ENCODE assay signal across 17 cellular contexts in genomic region chr1:5836776-5837440, GRCh38.
"Had no signal": no experiment of that assay in that cellular context is flagged by ENCODE, and none has a peak within 500 bp of the region (broad histone marks: within the 10 kb centered on the region; RNA-seq: fewer than 3 reads in every experiment).

No MANE protein-coding gene starts in this region.

- DNase-seq: activated CD4-positive, alpha-beta memory T cell treated with anti-CD3 and anti-CD28 coated beads for 36 hours; activated CD4-positive, alpha-beta T cell treated with anti-CD3 and anti-CD28 coated beads for 1 hour; activated CD8-positive, alpha-beta memory T cell treated with anti-CD3 and anti-CD28 coated beads, Interleukin-2, amount 10 ng/mL, durations not matched to agents 7 days and 5 days; activated T-cell treated with anti-CD3 and anti-CD28 coated beads, Interleukin-2, amount 50 U/mL, for 1 hour; adrenal gland; colonic mucosa; hippocampal formation; left ventricle myocardium superior; mesenchymal stem cell; natural killer cell; retina; stimulated activated CD4-positive, alpha-beta T cell treated with anti-CD3 and anti-CD28 coated beads, Interleukin-2, amount 100 ng/mL, for 48 hours; T1000; thyroid gland had no signal

- H3K4me3 ChIP-seq: adrenal gland, colonic mucosa, esophagus muscularis mucosa, thyroid gland had no signal

- H3K9me3 ChIP-seq: adrenal gland, colonic mucosa, esophagus muscularis mucosa, thyroid gland had no signal

- H3K27me3 Mint-ChIP-seq: activated CD8-positive, alpha-beta memory T cell treated with anti-CD3 and anti-CD28 coated beads, Interleukin-2, amount 10 ng/mL, durations not matched to agents 7 days and 5 days; stimulated activated memory B cell treated with anti-CD40 and anti-IgM and Interleukin-4, amounts not matched to agents 10 μg/mL and 1 μg/mL and 100 μg/mL, for 72 hours had no signal

- H3K4me3 Mint-ChIP-seq: activated CD4-positive, alpha-beta memory T cell treated with anti-CD3 and anti-CD28 coated beads for 36 hours; activated CD8-positive, alpha-beta memory T cell treated with anti-CD3 and anti-CD28 coated beads, Interleukin-2, amount 10 ng/mL, durations not matched to agents 7 days and 5 days; activated naive CD4-positive, alpha-beta T cell treated with anti-CD3 and anti-CD28 coated beads, Interleukin-2, amount 50 U/mL, for 24 hours; natural killer cell; stimulated activated memory B cell treated with anti-CD40 and anti-IgM and Interleukin-4, amounts not matched to agents 10 μg/mL and 1 μg/mL and 100 μg/mL, for 72 hours had no signal

- H3K9me3 Mint-ChIP-seq: activated CD4-positive, alpha-beta memory T cell treated with anti-CD3 and anti-CD28 coated beads for 36 hours; activated naive CD4-positive, alpha-beta T cell treated with anti-CD3 and anti-CD28 coated beads, Interleukin-2, amount 50 U/mL, for 24 hours; natural killer cell; stimulated activated memory B cell treated with anti-CD40 and anti-IgM and Interleukin-4, amounts not matched to agents 10 μg/mL and 1 μg/mL and 100 μg/mL, for 72 hours had no signal

- ATAC-seq: activated CD8-positive, alpha-beta memory T cell treated with anti-CD3 and anti-CD28 coated beads, Interleukin-2, amount 10 ng/mL, durations not matched to agents 7 days and 5 days; left ventricle myocardium superior; natural killer cell; stimulated activated memory B cell treated with anti-CD40 and anti-IgM and Interleukin-4, amounts not matched to agents 10 μg/mL and 1 μg/mL and 100 μg/mL, for 72 hours had no signal

- H3K4me1 Mint-ChIP-seq: activated CD8-positive, alpha-beta memory T cell treated with anti-CD3 and anti-CD28 coated beads, Interleukin-2, amount 10 ng/mL, durations not matched to agents 7 days and 5 days; activated naive CD4-positive, alpha-beta T cell treated with anti-CD3 and anti-CD28 coated beads, Interleukin-2, amount 50 U/mL, for 24 hours; natural killer cell; stimulated activated memory B cell treated with anti-CD40 and anti-IgM and Interleukin-4, amounts not matched to agents 10 μg/mL and 1 μg/mL and 100 μg/mL, for 72 hours had no signal

- H3K27ac ChIP-seq: adrenal gland, colonic mucosa, esophagus muscularis mucosa, thyroid gland had no signal

- H3K27me3 ChIP-seq: colonic mucosa, thyroid gland had no signal

- H3K27ac Mint-ChIP-seq: activated CD4-positive, alpha-beta memory T cell treated with anti-CD3 and anti-CD28 coated beads for 36 hours; activated CD8-positive, alpha-beta memory T cell treated with anti-CD3 and anti-CD28 coated beads, Interleukin-2, amount 10 ng/mL, durations not matched to agents 7 days and 5 days; activated naive CD4-positive, alpha-beta T cell treated with anti-CD3 and anti-CD28 coated beads, Interleukin-2, amount 50 U/mL, for 24 hours; natural killer cell; stimulated activated memory B cell treated with anti-CD40 and anti-IgM and Interleukin-4, amounts not matched to agents 10 μg/mL and 1 μg/mL and 100 μg/mL, for 72 hours had no signal

- H3K36me3 ChIP-seq: adrenal gland, colonic mucosa, esophagus muscularis mucosa, thyroid gland had no signal

- H3K36me3 Mint-ChIP-seq: activated CD4-positive, alpha-beta memory T cell treated with anti-CD3 and anti-CD28 coated beads for 36 hours; activated CD8-positive, alpha-beta memory T cell treated with anti-CD3 and anti-CD28 coated beads, Interleukin-2, amount 10 ng/mL, durations not matched to agents 7 days and 5 days; activated naive CD4-positive, alpha-beta T cell treated with anti-CD3 and anti-CD28 coated beads, Interleukin-2, amount 50 U/mL, for 24 hours; natural killer cell; stimulated activated memory B cell treated with anti-CD40 and anti-IgM and Interleukin-4, amounts not matched to agents 10 μg/mL and 1 μg/mL and 100 μg/mL, for 72 hours had no signal

- H3K4me1 ChIP-seq: adrenal gland, colonic mucosa, esophagus muscularis mucosa, thyroid gland had no signal
